ENCODE assay signal across 9 cellular contexts in genomic region chr9:114501786-114502682, GRCh38. TPM values are rescaled to one million over a fixed set of nuclear protein-coding genes. Genes with fewer than 3 reads are reported as not detected.
DNase-seq lines count a peak whose midpoint lies in the region; ATAC-seq, FAIRE-seq and TF ChIP-seq lines count a peak whose summit lies in the region.
"Had no signal": no experiment of that assay in that cellular context is flagged by ENCODE, and none has a peak within 500 bp of the region (broad histone marks: within the 10 kb centered on the region; RNA-seq: fewer than 3 reads in every experiment).

No MANE protein-coding gene starts in this region.

- H3K4me1 ChIP-seq in adrenal gland (replicated peaks in 1 of 2), result peaks cover 16 to 48% of the 10 kb centered on the region in 2 donors

- H3K9me3 ChIP-seq in adrenal gland (replicated peaks in 1 of 3), result no peaks in the 10 kb centered on the region

- FAIRE-seq in HTR-8/SVneo (lab: Jason Lieb, UNC), result no peak
- FAIRE-seq: GM18507 had no signal

- POLR2A ChIA-PET in HEK293T (lab: Yijun Ruan, JAX), result interaction anchor here (0.8 to 5.8 kb wide), 8 partner anchors 9 to 153 kb away, joined by 3 to 46 read pairs (median 3); partner anchors contain the start of genes ATP6V1G1 and TMEM268

- CTCF ChIA-PET in HEK293T (lab: Yijun Ruan, JAX), result interaction anchor here (1.1 to 1.9 kb wide), 3 partner anchors 15 to 151 kb away, joined by 3 to 4 read pairs (median 3); no protein-coding TSS in a partner anchor

- H3K36me3 ChIP-seq in adrenal gland (replicated peaks in 1 of 2), result no peaks in the 10 kb centered on the region

- H3K27ac ChIP-seq in adrenal gland, result peak overlapping the region; percentile 65 to 92 (median 81)
- H3K27ac ChIP-seq in layer of hippocampus (ENCODE audit: low read depth, low read length), result peak overlapping the region; percentile 84

- no peak for ATAC-seq in HG03025 (IDR thresholded peaks at IDR 0.05; ENCODE audit: low FRiP score, unreplicated experiment)

- intact Hi-C loops in adrenal gland (cut with DNase I), result loop anchor here in 1 of 2 donors (10.0 kb wide), 2 partner anchors 93 to 157 kb away; no protein-coding TSS in a partner anchor

- in situ Hi-C loops in ACHN (cut with HindIII; ENCODE audit: low pct_ligation_motif_present, low pct_unique_long_range_greater_than_20kb, low sequenced_read_pairs), result no loop called here

- peak; percentile 51 for DNase-seq in ACHN
- peak; percentile 37 for DNase-seq in HEK293T (ENCODE audit: extremely low spot score)
- peak in 5 of 7 donors; percentile 61 to 70 (median 64) for DNase-seq in adrenal gland
- no peak for DNase-seq in T-helper 9 cell
- no peak for DNase-seq in stimulated activated CD4-positive, alpha-beta T cell treated with anti-CD3 and anti-CD28 coated beads, Interleukin-2, amount 100 ng/mL, for 48 hours
- no peak for DNase-seq in HTR-8/SVneo (ENCODE audit: insufficient read length, low spot score)

- peak in 1 of 6 experiments; percentile 17 for TF ChIP-seq CTCF in adrenal gland (IDR thresholded peaks at IDR 0.05)

- H3K4me3 ChIP-seq in adrenal gland, result peak overlapping the region in 1 of 4 donors; percentile 74

- peak in 1 of 2 donors; percentile 69 for TF ChIP-seq POLR2A in adrenal gland (IDR thresholded peaks at IDR 0.05)

- 29 to 41% (median 32%) methylated on average over 12 of the region's 12 CpGs for WGBS in adrenal gland, 4 donors

- H3K27me3 ChIP-seq in adrenal gland, result no peaks in the 10 kb centered on the region
- H3K27me3 ChIP-seq in layer of hippocampus (ENCODE audit: control insufficient read depth, insufficient read depth, low read length), result no peaks in the 10 kb centered on the region

TF ChIP-seq in HEK293T, 16 proteins besides CTCF, POLR2A, EP300 and RAD21:
- no peak for TF ChIP-seq HDGF (IDR thresholded peaks at IDR 0.05; ENCODE audit: borderline replicate concordance)
- TF ChIP-seq PKNOX1 (IDR thresholded peaks at IDR 0.05), result no peak
- TF ChIP-seq ZNF384 (IDR thresholded peaks at IDR 0.05), result no peak
- TF ChIP-seq ARNT (IDR thresholded peaks at IDR 0.05), result no peak
- TF ChIP-seq L3MBTL2 (conservative IDR thresholded peaks at IDR 0.05), result no peak
- TF ChIP-seq TARDBP (IDR thresholded peaks at IDR 0.05), result no peak
- no peak for TF ChIP-seq NFRKB (IDR thresholded peaks at IDR 0.05)
- TF ChIP-seq LEF1 (IDR thresholded peaks at IDR 0.05; ENCODE audit: borderline replicate concordance), result no peak
- no peak for TF ChIP-seq CTBP1 (IDR thresholded peaks at IDR 0.05; ENCODE audit: borderline replicate concordance)
- no peak for TF ChIP-seq SP1 (IDR thresholded peaks at IDR 0.05)
- no peak for TF ChIP-seq ELF4 (IDR thresholded peaks at IDR 0.05)
- no peak for TF ChIP-seq FOXA1 (IDR thresholded peaks at IDR 0.05)

RNA-seq across cellular contexts. Expression of gene WHRN, which starts 3.2 kb away (rescaled TPM):
- total RNA-seq in adrenal gland, result 100 to 1,000 TPM in 4 of 8 donors, 10 to 100 TPM in 4; 67.2 to 154 (median 96.4) TPM
- polyA plus RNA-seq in adrenal gland, result 100 to 1,000 TPM in 2 of 3 donors, 10 to 100 TPM in 1; 34.8 to 359 (median 247) TPM

Comparison
In these comparisons a context has a peak if more than half of its experiments do, and no peak if none do; other contexts are left out.
1. DNase-seq: peak in ACHN (single experiment), HEK293T (single experiment) and adrenal gland (5 of 7); none in T-helper 9 cell (single experiment), stimulated activated CD4-positive, alpha-beta T cell treated with anti-CD3 and anti-CD28 coated beads, Interleukin-2, amount 100 ng/mL, for 48 hours (0 of 2) and HTR-8/SVneo (single experiment).